ENCODE assay signal across 20 cellular contexts in genomic region chr20:42779216-42779615, GRCh38.
"Had no signal": no experiment of that assay in that cellular context is flagged by ENCODE, and none has a peak within 500 bp of the region (broad histone marks: within the 10 kb centered on the region; RNA-seq: fewer than 3 reads in every experiment).

No MANE protein-coding gene starts in this region.

- H3K4me3 ChIP-seq: esophagus muscularis mucosa, heart right ventricle, mucosa of descending colon, neural progenitor cell, thyroid gland had no signal

- H3K9me3 ChIP-seq: esophagus muscularis mucosa, heart right ventricle, mucosa of descending colon, thyroid gland had no signal

- H3K4me1 Mint-ChIP-seq: immature natural killer cell, memory B cell, naive B cell, neural progenitor cell had no signal

- H3K9me3 Mint-ChIP-seq: neural progenitor cell had no signal

- H3K27ac Mint-ChIP-seq: activated naive CD8-positive, alpha-beta T cell; activated T-cell treated with anti-CD3 and anti-CD28 coated beads, Interleukin-2, amount 50 U/mL, for 72 hours; dendritic cell treated with granulocyte-macrophage colony-stimulating factor and Interleukin-4, amounts not matched to agents 40 ng/mL and 50 ng/mL, for 4 days; immature natural killer cell; memory B cell; naive B cell; neural progenitor cell; progenitor cell of endocrine pancreas had no signal

- H3K9ac ChIP-seq: neural progenitor cell had no signal

- H3K27me3 Mint-ChIP-seq: activated naive CD8-positive, alpha-beta T cell; dendritic cell treated with granulocyte-macrophage colony-stimulating factor and Interleukin-4, amounts not matched to agents 40 ng/mL and 50 ng/mL, for 4 days; memory B cell; naive B cell; progenitor cell of endocrine pancreas had no signal

- H3K27ac ChIP-seq: esophagus muscularis mucosa, heart right ventricle, neural progenitor cell, thyroid gland had no signal

- H3K4me2 ChIP-seq: neural progenitor cell had no signal

- ATAC-seq: activated T-cell treated with anti-CD3 and anti-CD28 coated beads, Interleukin-2, amount 50 U/mL, for 72 hours; heart right ventricle; mucosa of descending colon had no signal

- H2AFZ ChIP-seq: neural progenitor cell had no signal

- H3K36me3 Mint-ChIP-seq: activated naive CD8-positive, alpha-beta T cell; immature natural killer cell; memory B cell; naive B cell; neural progenitor cell had no signal

- FAIRE-seq: bronchial epithelial cell, TTC549 had no signal

- H3K36me3 ChIP-seq: esophagus muscularis mucosa, heart right ventricle, neural progenitor cell, thyroid gland had no signal

- DNase-seq: activated CD4-positive, alpha-beta T cell treated with anti-CD3 and anti-CD28 coated beads, Interleukin-2, amount 50 U/mL, for 4 hours; activated gamma-delta T cell treated with Interleukin-2 at 50 U/mL for 16 hours; activated T-cell treated with anti-CD3 and anti-CD28 coated beads, Interleukin-2, amount 50 U/mL, for 72 hours; effector CD8-positive, alpha-beta T cell; heart right ventricle; immature natural killer cell; mucosa of descending colon; naive B cell; stimulated activated CD4-positive, alpha-beta T cell treated with anti-CD3 and anti-CD28 coated beads, Interleukin-12 subunit alpha, Interleukin-12 subunit beta, amount 100 ng/mL, for 4 hours; stimulated activated CD4-positive, alpha-beta T cell treated with anti-CD3 and anti-CD28 coated beads, Interleukin-1b, Interleukin-23, amount 100 ng/mL, for 48 hours; stimulated activated naive CD4-positive, alpha-beta T cell treated with Interleukin-2 at 50 U/mL for 16 hours; thyroid gland had no signal

- H3K4me1 ChIP-seq: esophagus muscularis mucosa, heart right ventricle, neural progenitor cell, thyroid gland had no signal

- H3K4me3 Mint-ChIP-seq: activated naive CD8-positive, alpha-beta T cell; activated T-cell treated with anti-CD3 and anti-CD28 coated beads, Interleukin-2, amount 50 U/mL, for 72 hours; dendritic cell treated with granulocyte-macrophage colony-stimulating factor and Interleukin-4, amounts not matched to agents 40 ng/mL and 50 ng/mL, for 4 days; immature natural killer cell; memory B cell; naive B cell; neural progenitor cell had no signal

- H3K27me3 ChIP-seq: neural progenitor cell, thyroid gland had no signal
